10 cellular contexts compared by ENCODE assay signal in the genomic region with DNA sequence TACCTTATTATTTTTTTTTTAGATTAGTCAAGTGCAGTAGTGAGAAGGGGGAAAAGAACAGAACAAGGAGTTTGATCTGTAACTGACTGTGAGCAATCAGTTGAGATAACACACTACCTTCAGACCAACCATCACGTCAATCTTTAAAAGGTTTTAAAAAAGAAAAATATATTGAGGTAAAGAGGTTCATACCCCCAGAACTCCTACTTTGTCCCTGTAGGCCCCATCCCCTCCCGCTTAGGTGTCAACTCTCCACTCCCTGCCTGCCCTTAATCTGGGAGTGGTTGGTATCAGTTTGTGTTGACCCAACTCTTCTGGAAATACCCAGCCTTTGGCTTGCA. TPM values are rescaled to one million over a fixed set of nuclear protein-coding genes. Genes with fewer than 3 reads are reported as not detected.
A peak's percentile ranks its signal among the peaks of the same experiment; 100 is the strongest.
DNase-seq lines count a peak whose midpoint lies in the region; ATAC-seq and TF ChIP-seq lines count a peak whose summit lies in the region.
"Had no signal": no experiment of that assay in that cellular context is flagged by ENCODE, and none has a peak within 500 bp of the region (broad histone marks: within the 10 kb centered on the region; RNA-seq: fewer than 3 reads in every experiment).

No MANE protein-coding gene starts in this region.

- H3K4me3 ChIP-seq in breast epithelium (no peak overlapping the region), thyroid gland (replicated peaks in 1 of 3) (no peak overlapping the region), A673 (ENCODE audit: low read depth, low read length, poor library complexity, severe bottlenecking) (no peak overlapping the region)
- no peak overlapping the region for H3K4me3 ChIP-seq in naive thymus-derived CD4-positive, alpha-beta T cell (ENCODE audit: low read length)

- BruUV-seq in A673 (replicated peaks; lab: Mats Ljungman, UMichigan): no TSS peak

- POLR2A ChIA-PET in naive thymus-derived CD4-positive, alpha-beta T cell (lab: Charles Lee): interaction anchor here (1.7 kb wide), 1 partner anchor 29 kb away, joined by 6 read pairs; no protein-coding TSS in a partner anchor
- POLR2A ChIA-PET in A673 (lab: Charles Lee; ENCODE audit: low non-redundant PET): no interaction called here

- peaks cover 18 to 23% of the 10 kb centered on the region in 2 donors for H3K27me3 Mint-ChIP-seq in natural killer cell treated with Interleukin-12 subunit alpha and Interleukin-12 subunit beta and Interleukin-15 and Interleukin-18, amount 100 ng/mL, for 72 hours
- H3K27me3 Mint-ChIP-seq in natural killer cell (ENCODE audit: low read depth in 2 of 2): peaks cover 24 to 28% of the 10 kb centered on the region in 2 donors
- H3K27me3 Mint-ChIP-seq in naive thymus-derived CD4-positive, alpha-beta T cell: peaks cover 0 to 15% (median 9%) of the 10 kb centered on the region in 5 donors
- H3K27me3 Mint-ChIP-seq in activated T-cell treated with anti-CD3 and anti-CD28 coated beads, Interleukin-2, amount 50 U/mL, for 24 hours: peaks cover 16% of the 10 kb centered on the region
- H3K27me3 Mint-ChIP-seq: activated naive CD4-positive, alpha-beta T cell treated with anti-CD3 and anti-CD28 coated beads, Interleukin-2, amount 50 U/mL, for 24 hours had no signal

- peak overlapping the region; percentile 38 to 69 for H3K27ac ChIP-seq in breast epithelium
- no peak overlapping the region for H3K27ac ChIP-seq in naive thymus-derived CD4-positive, alpha-beta T cell (ENCODE audit: low read depth, low read length)
- H3K27ac ChIP-seq in thyroid gland: peak overlapping the region in 1 of 3 donors; percentile 83
- no peak overlapping the region for H3K27ac ChIP-seq in A673 (ENCODE audit: low read depth, low read length, poor library complexity, severe bottlenecking)

- peaks cover 20 to 27% of the 10 kb centered on the region in 2 donors for H3K4me1 Mint-ChIP-seq in natural killer cell treated with Interleukin-12 subunit alpha and Interleukin-12 subunit beta and Interleukin-15 and Interleukin-18, amount 100 ng/mL, for 72 hours (ENCODE audit: low read depth in 2 of 2)
- H3K4me1 Mint-ChIP-seq in natural killer cell: peaks cover 0 to 7% of the 10 kb centered on the region in 2 donors
- peaks cover 5 to 27% (median 15%) of the 10 kb centered on the region in 7 donors for H3K4me1 Mint-ChIP-seq in naive thymus-derived CD4-positive, alpha-beta T cell
- peaks cover 31% of the 10 kb centered on the region for H3K4me1 Mint-ChIP-seq in activated T-cell treated with anti-CD3 and anti-CD28 coated beads, Interleukin-2, amount 50 U/mL, for 24 hours (ENCODE audit: low read depth)

- TF ChIP-seq CTCF in natural killer cell (IDR thresholded peaks at IDR 0.05) (no peak), breast epithelium (IDR thresholded peaks at IDR 0.05) (no peak), thyroid gland (IDR thresholded peaks at IDR 0.05) (no peak), A673 (conservative IDR thresholded peaks at IDR 0.05; ENCODE audit: low read depth, low read length) (no peak)

- TF ChIP-seq POLR2A in breast epithelium (IDR thresholded peaks at IDR 0.05) (no peak), thyroid gland (IDR thresholded peaks at IDR 0.05) (no peak)

- H3K36me3 ChIP-seq in breast epithelium (no peaks in the 10 kb centered on the region), thyroid gland (no peaks in the 10 kb centered on the region), A673 (ENCODE audit: insufficient read depth, low read length, poor library complexity, severe bottlenecking) (no peaks in the 10 kb centered on the region)
- no peaks in the 10 kb centered on the region for H3K36me3 ChIP-seq in naive thymus-derived CD4-positive, alpha-beta T cell (ENCODE audit: control insufficient read depth in 2 of 3, insufficient read depth in 3 of 3, low read length in 3 of 3)

- intact Hi-C loops in natural killer cell (cut with micrococcal nuclease) (loop anchor here (10.0 kb wide), 2 partner anchors 378 to 538 kb away; no protein-coding TSS in a partner anchor), breast epithelium (cut with DNase I; ENCODE audit: low total_unique reads) (no loop called here), Right ventricle myocardium superior (cut with DNase I) (loop anchor here (1.0 to 10.0 kb wide), 2 partner anchors 29 to 298 kb away; no protein-coding TSS in a partner anchor), thyroid gland (cut with DNase I) (loop anchor here (2.0 to 5.0 kb wide), 2 partner anchors 30 to 295 kb away; no protein-coding TSS in a partner anchor), A673 (cut with micrococcal nuclease; ENCODE audit: unreplicated experiment) (loop anchor here (2.0 to 10.0 kb wide), 3 partner anchors 378 to 548 kb away; no protein-coding TSS in a partner anchor)
- intact Hi-C loops in naive thymus-derived CD4-positive, alpha-beta T cell (cut with micrococcal nuclease): loop anchor here (2.0 to 10.0 kb wide), 5 partner anchors 18 to 988 kb away; partner anchors contain the start of genes LRP10 (in 2 of the 2) and DAD1 (in 1 of the 2)

- no peaks in the 10 kb centered on the region for H3K27me3 ChIP-seq in breast epithelium
- no peaks in the 10 kb centered on the region for H3K27me3 ChIP-seq in naive thymus-derived CD4-positive, alpha-beta T cell (ENCODE audit: control insufficient read depth in 2 of 2, insufficient read depth in 2 of 2, low read length in 2 of 2)
- no peaks in the 10 kb centered on the region for H3K27me3 ChIP-seq in thyroid gland
- H3K27me3 ChIP-seq in A673 (replicated peaks; ENCODE audit: insufficient read depth, low read depth, low read length, poor library complexity): no peaks in the 10 kb centered on the region

- H3K4me3 Mint-ChIP-seq in natural killer cell treated with Interleukin-12 subunit alpha and Interleukin-12 subunit beta and Interleukin-15 and Interleukin-18, amount 100 ng/mL, for 72 hours: peak overlapping the region; percentile 79
- H3K4me3 Mint-ChIP-seq in natural killer cell: no peak overlapping the region
- H3K4me3 Mint-ChIP-seq in naive thymus-derived CD4-positive, alpha-beta T cell: peak overlapping the region in 2 of 10 donors; percentile 83 to 88
- no peak overlapping the region for H3K4me3 Mint-ChIP-seq in activated T-cell treated with anti-CD3 and anti-CD28 coated beads, Interleukin-2, amount 50 U/mL, for 24 hours

- WGBS in thyroid gland, 2 donors: 84 to 90% methylated on average over 2 of the region's 2 CpGs

- H3K27ac Mint-ChIP-seq in natural killer cell treated with Interleukin-12 subunit alpha and Interleukin-12 subunit beta and Interleukin-15 and Interleukin-18, amount 100 ng/mL, for 72 hours: peak overlapping the region; percentile 86 to 89
- peak overlapping the region in 1 of 2 donors; percentile 78 for H3K27ac Mint-ChIP-seq in natural killer cell
- peak overlapping the region in 5 of 9 donors; percentile 9 to 85 (median 80) for H3K27ac Mint-ChIP-seq in naive thymus-derived CD4-positive, alpha-beta T cell
- no peak overlapping the region for H3K27ac Mint-ChIP-seq in activated T-cell treated with anti-CD3 and anti-CD28 coated beads, Interleukin-2, amount 50 U/mL, for 24 hours
- H3K27ac Mint-ChIP-seq: activated naive CD4-positive, alpha-beta T cell treated with anti-CD3 and anti-CD28 coated beads, Interleukin-2, amount 50 U/mL, for 24 hours had no signal

- peaks cover 7% of the 10 kb centered on the region for H3K36me3 Mint-ChIP-seq in natural killer cell treated with Interleukin-12 subunit alpha and Interleukin-12 subunit beta and Interleukin-15 and Interleukin-18, amount 100 ng/mL, for 72 hours
- no peaks in the 10 kb centered on the region for H3K36me3 Mint-ChIP-seq in natural killer cell
- H3K36me3 Mint-ChIP-seq in naive thymus-derived CD4-positive, alpha-beta T cell: peaks cover 0 to 2% (median 0%) of the 10 kb centered on the region in 5 donors
- no peaks in the 10 kb centered on the region for H3K36me3 Mint-ChIP-seq in activated T-cell treated with anti-CD3 and anti-CD28 coated beads, Interleukin-2, amount 50 U/mL, for 24 hours (ENCODE audit: low read depth)
- H3K36me3 Mint-ChIP-seq: activated naive CD4-positive, alpha-beta T cell treated with anti-CD3 and anti-CD28 coated beads, Interleukin-2, amount 50 U/mL, for 24 hours had no signal

- H3K9me3 ChIP-seq in breast epithelium (no peaks in the 10 kb centered on the region), thyroid gland (no peaks in the 10 kb centered on the region), A673 (ENCODE audit: low read depth, low read length, poor library complexity, severe bottlenecking) (no peaks in the 10 kb centered on the region)
- no peaks in the 10 kb centered on the region for H3K9me3 ChIP-seq in naive thymus-derived CD4-positive, alpha-beta T cell (ENCODE audit: control insufficient read depth in 2 of 3, low read length in 3 of 3)

- CTCF ChIA-PET in naive thymus-derived CD4-positive, alpha-beta T cell (lab: Charles Lee): interaction anchor here (0.7 to 10.8 kb wide), 22 partner anchors 10 to 296 kb away, joined by 3 to 143 read pairs (median 4); partner anchors contain the start of genes MRPL52 and REM2
- CTCF ChIA-PET in A673 (lab: Charles Lee): interaction anchor here (0.8 to 4.3 kb wide), 4 partner anchors 23 to 468 kb away, joined by 3 to 38 read pairs (median 6); partner anchors contain the start of gene MRPL52

- H3K9me3 Mint-ChIP-seq in natural killer cell treated with Interleukin-12 subunit alpha and Interleukin-12 subunit beta and Interleukin-15 and Interleukin-18, amount 100 ng/mL, for 72 hours: no peaks in the 10 kb centered on the region
- H3K9me3 Mint-ChIP-seq in natural killer cell: no peaks in the 10 kb centered on the region
- peaks cover 0 to 2% (median 0%) of the 10 kb centered on the region in 11 donors for H3K9me3 Mint-ChIP-seq in naive thymus-derived CD4-positive, alpha-beta T cell
- H3K9me3 Mint-ChIP-seq in activated T-cell treated with anti-CD3 and anti-CD28 coated beads, Interleukin-2, amount 50 U/mL, for 24 hours: no peaks in the 10 kb centered on the region
- H3K9me3 Mint-ChIP-seq: activated naive CD4-positive, alpha-beta T cell treated with anti-CD3 and anti-CD28 coated beads, Interleukin-2, amount 50 U/mL, for 24 hours had no signal

- H3K4me1 ChIP-seq in breast epithelium: peaks cover 26 to 28% of the 10 kb centered on the region in 2 donors
- no peaks in the 10 kb centered on the region for H3K4me1 ChIP-seq in naive thymus-derived CD4-positive, alpha-beta T cell (ENCODE audit: control insufficient read depth in 2 of 2, insufficient read depth in 2 of 2, low read length in 2 of 2)
- H3K4me1 ChIP-seq in thyroid gland: peaks cover 5 to 47% of the 10 kb centered on the region in 2 donors
- peaks cover 24% of the 10 kb centered on the region for H3K4me1 ChIP-seq in A673 (ENCODE audit: insufficient read depth, low read length, poor library complexity, severe bottlenecking)

- DNase-seq in natural killer cell treated with Interleukin-12 subunit alpha and Interleukin-12 subunit beta and Interleukin-15 and Interleukin-18, amount 100 ng/mL, for 72 hours (ENCODE audit: low spot score): no peak
- DNase-seq in natural killer cell (no peak), breast epithelium (ENCODE audit: low spot score in 2 of 2) (no peak), Right ventricle myocardium superior (no peak), thyroid gland (no peak), A673 (ENCODE audit: low spot score) (no peak)
- DNase-seq in naive thymus-derived CD4-positive, alpha-beta T cell: no peak
- DNase-seq in activated T-cell treated with anti-CD3 and anti-CD28 coated beads, Interleukin-2, amount 50 U/mL, for 24 hours: no peak

- ATAC-seq in natural killer cell treated with Interleukin-12 subunit alpha and Interleukin-12 subunit beta and Interleukin-15 and Interleukin-18, amount 100 ng/mL, for 72 hours: no peak
- ATAC-seq in natural killer cell (no peak), Right ventricle myocardium superior (ENCODE audit: poor library complexity) (no peak)
- ATAC-seq in naive thymus-derived CD4-positive, alpha-beta T cell: no peak

RNA-seq across cellular contexts. Expression of gene MMP14, which starts 16.2 kb away (rescaled TPM):
- total RNA-seq in natural killer cell treated with Interleukin-12 subunit alpha and Interleukin-12 subunit beta and Interleukin-15 and Interleukin-18, amount 100 ng/mL, for 72 hours: 1 to 10 TPM; 3.7 to 8.0 TPM
- total RNA-seq in natural killer cell (1 to 10 TPM; 1.2 to 1.7 (median 1.4) TPM), breast epithelium (100 to 1,000 TPM in 2 of 3 donors, 10 to 100 TPM in 1; 84.4 to 361 (median 136) TPM), Right ventricle myocardium superior (22.5 TPM), thyroid gland (100 to 1,000 TPM in 1 of 4 donors, 10 to 100 TPM in 3; 59.7 to 119 (median 88.5) TPM), A673 (2021) (91.3 and 110 TPM in 2 replicates)
- total RNA-seq in naive thymus-derived CD4-positive, alpha-beta T cell: 1 to 10 TPM; 1.8 to 6.6 (median 2.0) TPM
- polyA plus RNA-seq in naive thymus-derived CD4-positive, alpha-beta T cell: not detected

RNA-seq across cellular contexts. Expression of gene LRP10, which starts 19.0 kb away (rescaled TPM):
- total RNA-seq in natural killer cell treated with Interleukin-12 subunit alpha and Interleukin-12 subunit beta and Interleukin-15 and Interleukin-18, amount 100 ng/mL, for 72 hours: 10 to 100 TPM; 53.4 to 60.4 TPM
- total RNA-seq in natural killer cell: 100 to 1,000 TPM in 2 of 3 donors, 10 to 100 TPM in 1; 97.8 to 118 (median 102) TPM
- 10 to 100 TPM; 70.1 to 97.5 (median 82.3) TPM for total RNA-seq in breast epithelium
- total RNA-seq in naive thymus-derived CD4-positive, alpha-beta T cell: 10 to 100 TPM; 55.5 to 76.1 (median 72.3) TPM
- polyA plus RNA-seq in naive thymus-derived CD4-positive, alpha-beta T cell: 100 to 1,000 TPM in 1 of 2 donors, 10 to 100 TPM in 1; 68.0 to 103 TPM
- 50.8 TPM for total RNA-seq in Right ventricle myocardium superior
- 100 to 1,000 TPM; 107 to 143 (median 121) TPM for total RNA-seq in thyroid gland
- 7.8 and 11.8 TPM in 2 replicates for total RNA-seq in A673 (2021)

RNA-seq across cellular contexts. Expression of gene MRPL52, which starts 22.9 kb away (rescaled TPM):
- total RNA-seq in natural killer cell treated with Interleukin-12 subunit alpha and Interleukin-12 subunit beta and Interleukin-15 and Interleukin-18, amount 100 ng/mL, for 72 hours: 100 to 1,000 TPM; 116 to 134 TPM
- 10 to 100 TPM; 40.5 to 42.0 (median 41.6) TPM for total RNA-seq in natural killer cell
- total RNA-seq in breast epithelium: 10 to 100 TPM; 22.7 to 39.4 (median 34.7) TPM
- total RNA-seq in naive thymus-derived CD4-positive, alpha-beta T cell: 100 to 1,000 TPM in 1 of 5 experiments, 10 to 100 TPM in 4; 32.9 to 118 (median 48.2) TPM
- 100 to 1,000 TPM; 169 to 189 TPM for polyA plus RNA-seq in naive thymus-derived CD4-positive, alpha-beta T cell
- total RNA-seq in Right ventricle myocardium superior: 110 TPM
- 100 to 1,000 TPM in 2 of 4 donors, 10 to 100 TPM in 2; 43.7 to 166 (median 76.3) TPM for total RNA-seq in thyroid gland
- total RNA-seq in A673 (2021): 169 and 187 TPM in 2 replicates

RNA-seq across cellular contexts. Expression of gene REM2, which starts 30.5 kb away (rescaled TPM):
- total RNA-seq in natural killer cell treated with Interleukin-12 subunit alpha and Interleukin-12 subunit beta and Interleukin-15 and Interleukin-18, amount 100 ng/mL, for 72 hours: under 1 TPM in 1 of 2 donors, not detected in 1; 0.43 TPM
- 1 to 10 TPM; 4.0 to 8.1 (median 7.9) TPM for total RNA-seq in natural killer cell
- total RNA-seq in breast epithelium: 1 to 10 TPM in 2 of 3 donors, under 1 TPM in 1; 0.96 to 1.3 (median 1.2) TPM
- total RNA-seq in naive thymus-derived CD4-positive, alpha-beta T cell: 1 to 10 TPM in 4 of 5 experiments, under 1 TPM in 1; 0.97 to 8.6 (median 5.4) TPM
- polyA plus RNA-seq in naive thymus-derived CD4-positive, alpha-beta T cell: 1 to 10 TPM in 1 of 2 donors, under 1 TPM in 1; 0.58 to 1.4 TPM
- not detected for total RNA-seq in Right ventricle myocardium superior
- 1 to 10 TPM in 1 of 4 donors, under 1 TPM in 2, not detected in 1; 0.54 to 1.2 (median 0.89) TPM for total RNA-seq in thyroid gland
- total RNA-seq in A673 (2021): 0.15 TPM in 1 of 2 replicates, not detected in the other
- total RNA-seq: G401 had no signal

RNA-seq across cellular contexts. Expression of gene SLC7A7, which starts 37.3 kb away (rescaled TPM):
- total RNA-seq in natural killer cell treated with Interleukin-12 subunit alpha and Interleukin-12 subunit beta and Interleukin-15 and Interleukin-18, amount 100 ng/mL, for 72 hours: under 1 TPM; 0.36 to 0.59 TPM
- total RNA-seq in natural killer cell (10 to 100 TPM in 1 of 3 donors, 1 to 10 TPM in 2; 4.3 to 16.8 (median 9.6) TPM), breast epithelium (10 to 100 TPM; 17.4 to 46.4 (median 27.2) TPM), Right ventricle myocardium superior (4.6 TPM), thyroid gland (10 to 100 TPM in 3 of 4 donors, 1 to 10 TPM in 1; 8.4 to 15.1 (median 13.7) TPM), A673 (2021) (1.9 and 2.3 TPM in 2 replicates)
- total RNA-seq in naive thymus-derived CD4-positive, alpha-beta T cell: 10 to 100 TPM in 1 of 5 experiments, 1 to 10 TPM in 4; 1.1 to 71.1 (median 2.7) TPM
- 1 to 10 TPM; 1.1 to 1.4 TPM for polyA plus RNA-seq in naive thymus-derived CD4-positive, alpha-beta T cell

Comparison
In these comparisons a context has a peak if more than half of its experiments do, and no peak if none do; other contexts are left out.
1. H3K27ac ChIP-seq: peak in breast epithelium (2 of 2); none in naive thymus-derived CD4-positive, alpha-beta T cell (single experiment) and A673 (single experiment).